6 cellular contexts compared by ENCODE assay signal in the genomic region with DNA sequence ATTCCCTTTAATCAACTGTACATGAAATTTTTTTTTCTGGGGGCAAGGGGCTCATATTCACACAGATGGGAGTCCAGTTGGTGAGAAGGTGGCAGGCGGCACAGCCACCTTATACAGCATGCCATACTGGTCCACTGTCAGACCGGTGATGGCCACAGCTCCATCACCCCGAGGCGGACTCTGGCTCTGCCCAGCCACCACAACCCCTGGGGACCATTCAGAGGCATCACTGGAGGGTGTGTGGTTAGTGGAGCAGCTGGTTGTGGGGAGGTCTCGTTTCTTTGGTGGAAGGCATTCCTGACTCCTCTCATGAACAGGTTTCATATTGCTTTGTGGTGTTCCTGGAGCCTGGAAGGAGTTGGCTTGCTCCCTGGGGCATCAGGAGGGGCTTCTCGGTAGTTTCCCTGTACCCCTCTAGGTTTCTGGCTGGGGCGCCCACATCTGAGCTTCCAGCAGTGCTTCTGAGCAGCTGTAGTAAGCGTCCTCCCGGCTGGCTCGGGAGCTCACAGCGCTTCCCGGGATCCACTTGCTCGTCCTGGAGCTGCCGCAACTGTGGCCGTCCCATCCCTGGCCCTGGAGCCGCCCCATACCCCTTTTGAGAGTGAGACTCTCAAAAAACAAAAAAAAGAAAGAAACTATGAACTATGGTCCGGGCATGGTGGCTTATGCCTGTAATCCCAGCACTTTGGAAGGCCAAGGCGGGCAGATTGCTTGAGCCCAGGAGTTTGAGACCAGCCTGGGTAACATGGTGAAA. TPM values are rescaled to one million over a fixed set of nuclear protein-coding genes. Genes with fewer than 3 reads are reported as not detected.
DNase-seq lines count a peak whose midpoint lies in the region; ATAC-seq and TF ChIP-seq lines count a peak whose summit lies in the region.
"Not testable (repeated sequence)": the region's sequence is repeated elsewhere in the genome, so short reads cannot be mapped to it uniquely, and the experiment has no call there.

No MANE protein-coding gene starts in this region.

- not testable (repeated sequence) for H3K36me3 Mint-ChIP-seq in activated T-cell treated with anti-CD3 and anti-CD28 coated beads, Interleukin-2, amount 50 U/mL, for 72 hours (ENCODE audit: insufficient read depth in 2 of 2); neural crest cell (ENCODE audit: low read depth)
- peaks cover 9 to 14% of the 10 kb centered on the region in 2 donors for H3K36me3 Mint-ChIP-seq in stimulated activated naive B cell treated with anti-CD40 and anti-IgM and Interleukin-4, amounts not matched to agents 10 μg/mL and 1 μg/mL and 100 μg/mL, for 72 hours

- H3K9me3 Mint-ChIP-seq in activated T-cell treated with anti-CD3 and anti-CD28 coated beads, Interleukin-2, amount 50 U/mL, for 72 hours; neural crest cell; stimulated activated naive B cell treated with anti-CD40 and anti-IgM and Interleukin-4, amounts not matched to agents 10 μg/mL and 1 μg/mL and 100 μg/mL, for 72 hours: not testable (repeated sequence)

- not testable (repeated sequence) for TF ChIP-seq CTCF in RWPE2 (IDR thresholded peaks at IDR 0.05; ENCODE audit: poor library complexity, severe bottlenecking); esophagus squamous epithelium (IDR thresholded peaks at IDR 0.05); neural crest cell (conservative IDR thresholded peaks at IDR 0.05)

- not testable (repeated sequence) for H3K4me1 ChIP-seq in RWPE2 (ENCODE audit: insufficient read depth, poor library complexity, severe bottlenecking)
- peaks cover 10 to 38% (median 24%) of the 10 kb centered on the region in 3 donors for H3K4me1 ChIP-seq in esophagus squamous epithelium

- TF ChIP-seq POLR2A in esophagus squamous epithelium (IDR thresholded peaks at IDR 0.05): not testable (repeated sequence)

- ATAC-seq in RWPE2 (ENCODE audit: low read depth); activated T-cell treated with anti-CD3 and anti-CD28 coated beads, Interleukin-2, amount 50 U/mL, for 72 hours (replicated peaks in 1 of 2); stimulated activated naive B cell treated with anti-CD40 and anti-IgM and Interleukin-4, amounts not matched to agents 10 μg/mL and 1 μg/mL and 100 μg/mL, for 72 hours (replicated peaks): not testable (repeated sequence)

- H3K4me3 Mint-ChIP-seq in activated T-cell treated with anti-CD3 and anti-CD28 coated beads, Interleukin-2, amount 50 U/mL, for 72 hours; stimulated activated naive B cell treated with anti-CD40 and anti-IgM and Interleukin-4, amounts not matched to agents 10 μg/mL and 1 μg/mL and 100 μg/mL, for 72 hours: not testable (repeated sequence)
- H3K4me3 Mint-ChIP-seq in neural crest cell: peak overlapping the region; percentile 68

- H3K36me3 ChIP-seq in RWPE2 (ENCODE audit: low read depth) (peaks cover 12% of the 10 kb centered on the region), esophagus squamous epithelium (peaks cover 0 to 47% (median 0%) of the 10 kb centered on the region in 3 donors)

- H3K27ac Mint-ChIP-seq in activated T-cell treated with anti-CD3 and anti-CD28 coated beads, Interleukin-2, amount 50 U/mL, for 72 hours: peak overlapping the region; percentile 46
- H3K27ac Mint-ChIP-seq in neural crest cell (ENCODE audit: unreplicated experiment): not testable (repeated sequence)
- peak overlapping the region; percentile 9 for H3K27ac Mint-ChIP-seq in stimulated activated naive B cell treated with anti-CD40 and anti-IgM and Interleukin-4, amounts not matched to agents 10 μg/mL and 1 μg/mL and 100 μg/mL, for 72 hours

- not testable (repeated sequence) for H3K4me3 ChIP-seq in RWPE2 (ENCODE audit: severe bottlenecking); esophagus squamous epithelium

- peak; percentile 54 for DNase-seq in LHCN-M2 (ENCODE audit: low read depth)
- DNase-seq in RWPE2 (ENCODE audit: low spot score); activated T-cell treated with anti-CD3 and anti-CD28 coated beads, Interleukin-2, amount 50 U/mL, for 72 hours; esophagus squamous epithelium (lab: John Stamatoyannopoulos, UW); neural crest cell (ENCODE audit: low read depth, low spot score); stimulated activated naive B cell treated with anti-CD40 and anti-IgM and Interleukin-4, amounts not matched to agents 10 μg/mL and 1 μg/mL and 100 μg/mL, for 72 hours: not testable (repeated sequence)

- WGBS in esophagus squamous epithelium, 2 donors: 94 to 100% methylated on average over 2 of the region's 18 CpGs

- H3K27ac ChIP-seq in RWPE2 (ENCODE audit: poor library complexity, severe bottlenecking) (peak overlapping the region; percentile 86), esophagus squamous epithelium (peak overlapping the region in 3 of 4 donors; percentile 32 to 94 (median 44))

- intact Hi-C loops in esophagus squamous epithelium (cut with DNase I): not testable (repeated sequence)

- not testable (repeated sequence) for H3K27me3 Mint-ChIP-seq in activated T-cell treated with anti-CD3 and anti-CD28 coated beads, Interleukin-2, amount 50 U/mL, for 72 hours (ENCODE audit: low read depth); neural crest cell (ENCODE audit: low read depth); stimulated activated naive B cell treated with anti-CD40 and anti-IgM and Interleukin-4, amounts not matched to agents 10 μg/mL and 1 μg/mL and 100 μg/mL, for 72 hours

- not testable (repeated sequence) for H3K9me3 ChIP-seq in RWPE2 (ENCODE audit: severe bottlenecking); esophagus squamous epithelium

- peaks cover 34% of the 10 kb centered on the region for H3K4me1 Mint-ChIP-seq in activated T-cell treated with anti-CD3 and anti-CD28 coated beads, Interleukin-2, amount 50 U/mL, for 72 hours (ENCODE audit: low read depth)
- H3K4me1 Mint-ChIP-seq in neural crest cell: peaks cover 26% of the 10 kb centered on the region
- H3K4me1 Mint-ChIP-seq in stimulated activated naive B cell treated with anti-CD40 and anti-IgM and Interleukin-4, amounts not matched to agents 10 μg/mL and 1 μg/mL and 100 μg/mL, for 72 hours: peaks cover 6 to 17% of the 10 kb centered on the region in 2 donors

- not testable (repeated sequence) for H3K27me3 ChIP-seq in RWPE2 (ENCODE audit: insufficient read depth, poor library complexity, severe bottlenecking); esophagus squamous epithelium

RNA-seq across cellular contexts. Expression of a gene that starts 3.5 kb away (rescaled TPM):
- total RNA-seq in LHCN-M2 (2014; rRNA removed): 66.2 and 77.2 TPM in 2 replicates
- polyA plus RNA-seq in LHCN-M2 (2012): 60.4 TPM
- total RNA-seq in activated T-cell treated with anti-CD3 and anti-CD28 coated beads, Interleukin-2, amount 50 U/mL, for 72 hours: 100 to 1,000 TPM; 105 to 119 TPM
- 10 to 100 TPM; 59.1 to 78.8 (median 64.6) TPM for total RNA-seq in esophagus squamous epithelium
- total RNA-seq in neural crest cell: 81.4 and 85.9 TPM in 2 replicates

RNA-seq across cellular contexts. Expression of a gene that starts 41.2 kb away (rescaled TPM):
- total RNA-seq in LHCN-M2 (2014; rRNA removed) (32.5 and 40.1 TPM in 2 replicates), esophagus squamous epithelium (10 to 100 TPM; 21.4 to 41.1 (median 32.8) TPM), neural crest cell (34.8 and 38.9 TPM in 2 replicates)
- polyA plus RNA-seq in LHCN-M2 (2012): 85.1 TPM
- total RNA-seq in activated T-cell treated with anti-CD3 and anti-CD28 coated beads, Interleukin-2, amount 50 U/mL, for 72 hours: 10 to 100 TPM; 22.5 to 23.5 TPM

RNA-seq across cellular contexts. Expression of a gene that starts 42.8 kb away (rescaled TPM):
- total RNA-seq in LHCN-M2 (2014; rRNA removed): 1.0 and 2.5 TPM in 2 replicates
- 1.0 TPM for polyA plus RNA-seq in LHCN-M2 (2012)
- 10 to 100 TPM in 1 of 2 donors, 1 to 10 TPM in 1; 9.8 to 11.5 TPM for total RNA-seq in activated T-cell treated with anti-CD3 and anti-CD28 coated beads, Interleukin-2, amount 50 U/mL, for 72 hours
- 1 to 10 TPM; 1.7 to 7.9 (median 5.9) TPM for total RNA-seq in esophagus squamous epithelium
- total RNA-seq in neural crest cell: 8.8 TPM in 2 replicates

RNA-seq across cellular contexts. Expression of a gene that starts 44.7 kb away (rescaled TPM):
- total RNA-seq in LHCN-M2 (2014; rRNA removed): 57.6 and 85.6 TPM in 2 replicates
- polyA plus RNA-seq in LHCN-M2 (2012): 66.0 TPM
- total RNA-seq in activated T-cell treated with anti-CD3 and anti-CD28 coated beads, Interleukin-2, amount 50 U/mL, for 72 hours: 10 to 100 TPM; 72.0 to 81.3 TPM
- 100 to 1,000 TPM in 1 of 4 donors, 10 to 100 TPM in 3; 33.3 to 116 (median 83.9) TPM for total RNA-seq in esophagus squamous epithelium
- total RNA-seq in neural crest cell: 74.9 and 75.7 TPM in 2 replicates
